19 cellular contexts compared by ENCODE assay signal in the genomic region with DNA sequence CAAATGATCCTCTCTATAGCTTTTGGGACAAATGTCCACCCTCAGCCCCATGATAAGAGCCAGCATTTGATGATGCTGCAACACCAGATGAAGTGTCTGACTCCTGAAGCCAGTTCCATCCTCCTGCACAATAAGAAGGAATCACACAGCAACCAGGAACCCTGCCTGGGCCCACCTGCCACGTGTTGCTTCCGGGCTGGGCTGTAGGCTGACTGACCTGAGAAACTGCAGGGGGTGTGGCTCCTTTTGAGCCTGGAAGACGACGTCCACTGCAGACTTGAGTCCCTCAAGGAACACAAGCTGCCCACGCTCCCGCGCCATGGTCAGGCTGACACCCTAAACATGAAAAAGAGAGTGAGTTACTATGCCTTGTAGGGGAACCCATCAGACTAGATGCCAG. TPM values are rescaled to one million over a fixed set of nuclear protein-coding genes. Genes with fewer than 3 reads are reported as not detected.
A peak's percentile ranks its signal among the peaks of the same experiment; 100 is the strongest.
DNase-seq lines count a peak whose midpoint lies in the region; ATAC-seq and TF ChIP-seq lines count a peak whose summit lies in the region.
"Had no signal": no experiment of that assay in that cellular context is flagged by ENCODE, and none has a peak within 500 bp of the region (broad histone marks: within the 10 kb centered on the region; RNA-seq: fewer than 3 reads in every experiment).

No MANE protein-coding gene starts in this region.

- intact Hi-C loops in spleen (cut with DNase I; ENCODE audit: low total_unique reads): no loop called here

- H3K27me3 ChIP-seq in GM23338 (ENCODE audit: insufficient read depth) (no peaks in the 10 kb centered on the region), spleen (replicated peaks in 1 of 7) (no peaks in the 10 kb centered on the region)
- H3K27me3 ChIP-seq: BLaER1 had no signal

- peaks cover 5% of the 10 kb centered on the region for H3K27me3 Mint-ChIP-seq in GM23338 (ENCODE audit: insufficient read depth, low read depth, poor library complexity)
- H3K27me3 Mint-ChIP-seq in WTC11 (ENCODE audit: low read depth): no peaks in the 10 kb centered on the region
- H3K27me3 Mint-ChIP-seq in endothelial cell (ENCODE audit: unreplicated experiment): peaks cover 1% of the 10 kb centered on the region
- no peaks in the 10 kb centered on the region for H3K27me3 Mint-ChIP-seq in stimulated activated naive CD8-positive, alpha-beta T cell treated with anti-CD3 and anti-CD28 coated beads, Interleukin-15, amount 100 ng/mL, for 72 hours
- H3K27me3 Mint-ChIP-seq: B cell; CD4-positive, CD25-positive, alpha-beta regulatory T cell; CD8-positive, alpha-beta memory T cell had no signal

- H3K27ac Mint-ChIP-seq in GM23338: peak overlapping the region; percentile 77
- H3K27ac Mint-ChIP-seq in WTC11: peak overlapping the region; percentile 42; the same call in 1 of the 2 replicates
- H3K27ac Mint-ChIP-seq in endothelial cell (ENCODE audit: unreplicated experiment): peak overlapping the region; percentile 48
- no peak overlapping the region for H3K27ac Mint-ChIP-seq in stimulated activated naive CD8-positive, alpha-beta T cell treated with anti-CD3 and anti-CD28 coated beads, Interleukin-15, amount 100 ng/mL, for 72 hours
- H3K27ac Mint-ChIP-seq: B cell; CD4-positive, CD25-positive, alpha-beta regulatory T cell had no signal

- H3K4me3 ChIP-seq in GM23338 (no peak overlapping the region), spleen (no peak overlapping the region)
- H3K4me3 ChIP-seq: BLaER1 had no signal

- no peak overlapping the region for H2AFZ ChIP-seq in GM23338

- DNase-seq in GM23338 (ENCODE audit: low spot score) (no peak), WTC11 (ENCODE audit: low spot score) (no peak), endothelial cell (ENCODE audit: low spot score) (no peak), spleen (peak; percentile 11), NCI-H446 treated with DMSO at 0.1 percent for 48 hours (lab: John Stamatoyannopoulos, UW) (no peak)
- DNase-seq in stimulated activated naive CD8-positive, alpha-beta T cell treated with anti-CD3 and anti-CD28 coated beads, Interleukin-15, amount 100 ng/mL, for 72 hours: no peak
- no peak for DNase-seq in activated naive CD4-positive, alpha-beta T cell treated with anti-CD3 and anti-CD28 coated beads, Interleukin-2, amount 50 U/mL, for 16 hours
- DNase-seq: CD4-positive, CD25-positive, alpha-beta regulatory T cell; CD8-positive, alpha-beta memory T cell; DMS 273 treated with DMSO at 0.1 percent for 48 hours; DMS79; EL; GDM1; GOT3; HCEC 1CT had no signal

- peaks cover 13% of the 10 kb centered on the region; the same call in 1 of the 2 replicates for H3K79me2 ChIP-seq in GM23338 (replicated peaks; ENCODE audit: insufficient read depth)

- H3K36me3 Mint-ChIP-seq in GM23338 (ENCODE audit: low read depth) (peaks cover 73% of the 10 kb centered on the region), WTC11 (peaks cover 66% of the 10 kb centered on the region), endothelial cell (ENCODE audit: low read depth, unreplicated experiment) (peaks cover 21% of the 10 kb centered on the region)

- H3K4me1 Mint-ChIP-seq in GM23338 (peaks cover 20% of the 10 kb centered on the region), WTC11 (peaks cover 22% of the 10 kb centered on the region), endothelial cell (ENCODE audit: unreplicated experiment) (peaks cover 33% of the 10 kb centered on the region)
- H3K4me1 Mint-ChIP-seq in stimulated activated naive CD8-positive, alpha-beta T cell treated with anti-CD3 and anti-CD28 coated beads, Interleukin-15, amount 100 ng/mL, for 72 hours: no peaks in the 10 kb centered on the region
- H3K4me1 Mint-ChIP-seq: B cell had no signal

- no peaks in the 10 kb centered on the region for H4K20me1 ChIP-seq in GM23338 (replicated peaks; ENCODE audit: insufficient read depth)
- H4K20me1 ChIP-seq: BLaER1 had no signal

- H3K36me3 ChIP-seq in GM23338 (ENCODE audit: insufficient read depth): peaks cover 27% of the 10 kb centered on the region
- H3K36me3 ChIP-seq in spleen: peaks cover 0 to 99% (median 65%) of the 10 kb centered on the region in 6 donors

- TF ChIP-seq CTCF in GM23338 (conservative IDR thresholded peaks at IDR 0.05; ENCODE audit: low read depth in 2 of 2) (no peak), WTC11 (IDR thresholded peaks at IDR 0.05) (no peak), endothelial cell (IDR thresholded peaks at IDR 0.05; ENCODE audit: unreplicated experiment) (no peak), spleen (IDR thresholded peaks at IDR 0.05 in 8 of 11, conservative IDR thresholded peaks at IDR 0.05 in 3 of 11) (no peak)

- POLR2A ChIA-PET in WTC11 (lab: Charles Lee): interaction anchor here (0.6 kb wide), 1 partner anchor 22 kb away, joined by 4 read pairs; no protein-coding TSS in a partner anchor

- TF ChIP-seq POLR2A in spleen (IDR thresholded peaks at IDR 0.05): no peak

- no peaks in the 10 kb centered on the region for H3K9me3 Mint-ChIP-seq in GM23338
- H3K9me3 Mint-ChIP-seq in WTC11: peaks cover 6% of the 10 kb centered on the region; the same call in 1 of the 2 replicates
- no peaks in the 10 kb centered on the region for H3K9me3 Mint-ChIP-seq in endothelial cell (ENCODE audit: unreplicated experiment)
- no peaks in the 10 kb centered on the region for H3K9me3 Mint-ChIP-seq in stimulated activated naive CD8-positive, alpha-beta T cell treated with anti-CD3 and anti-CD28 coated beads, Interleukin-15, amount 100 ng/mL, for 72 hours
- H3K9me3 Mint-ChIP-seq: CD4-positive, CD25-positive, alpha-beta regulatory T cell; CD8-positive, alpha-beta memory T cell had no signal

- no peaks in the 10 kb centered on the region for H3K9me3 ChIP-seq in spleen
- H3K9me3 ChIP-seq: BLaER1 had no signal

- no peaks in the 10 kb centered on the region for H3K9me2 ChIP-seq in GM23338 (ENCODE audit: insufficient read depth)

- WGBS in spleen, 5 donors: 90 to 95% (median 92%) methylated on average over 7 of the region's 7 CpGs

- CTCF ChIA-PET in WTC11 (lab: Charles Lee): no interaction called here

- H3K4me2 ChIP-seq in GM23338: no peak overlapping the region
- H3K4me2 ChIP-seq: BLaER1 had no signal

- ATAC-seq in GM23338: no peak
- ATAC-seq in WTC11: no peak
- no peak for ATAC-seq in stimulated activated naive CD8-positive, alpha-beta T cell treated with anti-CD3 and anti-CD28 coated beads, Interleukin-15, amount 100 ng/mL, for 72 hours

- H3F3A ChIP-seq in GM23338 (replicated peaks; ENCODE audit: low read depth): 0 out of 2 replicates have a peak, but pooled peaks cover 9% of the 10 kb centered on the region

- H3K4me1 ChIP-seq in GM23338 (ENCODE audit: insufficient read depth) (peaks cover 19% of the 10 kb centered on the region), spleen (no peaks in the 10 kb centered on the region)
- H3K4me1 ChIP-seq: BLaER1 had no signal

- H3K27ac ChIP-seq in GM23338 (ENCODE audit: low read depth): no peak overlapping the region
- no peak overlapping the region for H3K27ac ChIP-seq in spleen
- H3K27ac ChIP-seq: 22Rv1, BLaER1, C4-2B had no signal

- no peak overlapping the region for H3K4me3 Mint-ChIP-seq in GM23338
- no peak overlapping the region for H3K4me3 Mint-ChIP-seq in WTC11
- H3K4me3 Mint-ChIP-seq in endothelial cell (ENCODE audit: unreplicated experiment): no peak overlapping the region
- no peak overlapping the region for H3K4me3 Mint-ChIP-seq in stimulated activated naive CD8-positive, alpha-beta T cell treated with anti-CD3 and anti-CD28 coated beads, Interleukin-15, amount 100 ng/mL, for 72 hours
- H3K4me3 Mint-ChIP-seq: B cell; CD4-positive, CD25-positive, alpha-beta regulatory T cell; CD8-positive, alpha-beta memory T cell had no signal

TF ChIP-seq in GM23338, 12 proteins besides CTCF, POLR2A, EP300 and RAD21 (continues in another document):
- TF ChIP-seq JUNB (IDR thresholded peaks at IDR 0.05; ENCODE audit: unreplicated experiment) (no peak), CREB1 (CRISPR knock-in tag; IDR thresholded peaks at IDR 0.05; ENCODE audit: low read depth) (no peak), EZH2 (IDR thresholded peaks at IDR 0.05; ENCODE audit: low read depth, unreplicated experiment) (no peak)

TF ChIP-seq in WTC11, 78 proteins besides CTCF, POLR2A, EP300 and RAD21 (continues in another document):
- no peak for TF ChIP-seq TCF7 (CRISPR knock-in tag; IDR thresholded peaks at IDR 0.05; ENCODE audit: low read depth)
- TF ChIP-seq, protein P1, sequence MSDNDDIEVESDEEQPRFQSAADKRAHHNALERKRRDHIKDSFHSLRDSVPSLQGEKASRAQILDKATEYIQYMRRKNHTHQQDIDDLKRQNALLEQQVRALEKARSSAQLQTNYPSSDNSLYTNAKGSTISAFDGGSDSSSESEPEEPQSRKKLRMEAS (CRISPR knock-in tag; IDR thresholded peaks at IDR 0.05): no peak
- TF ChIP-seq, protein P2, sequence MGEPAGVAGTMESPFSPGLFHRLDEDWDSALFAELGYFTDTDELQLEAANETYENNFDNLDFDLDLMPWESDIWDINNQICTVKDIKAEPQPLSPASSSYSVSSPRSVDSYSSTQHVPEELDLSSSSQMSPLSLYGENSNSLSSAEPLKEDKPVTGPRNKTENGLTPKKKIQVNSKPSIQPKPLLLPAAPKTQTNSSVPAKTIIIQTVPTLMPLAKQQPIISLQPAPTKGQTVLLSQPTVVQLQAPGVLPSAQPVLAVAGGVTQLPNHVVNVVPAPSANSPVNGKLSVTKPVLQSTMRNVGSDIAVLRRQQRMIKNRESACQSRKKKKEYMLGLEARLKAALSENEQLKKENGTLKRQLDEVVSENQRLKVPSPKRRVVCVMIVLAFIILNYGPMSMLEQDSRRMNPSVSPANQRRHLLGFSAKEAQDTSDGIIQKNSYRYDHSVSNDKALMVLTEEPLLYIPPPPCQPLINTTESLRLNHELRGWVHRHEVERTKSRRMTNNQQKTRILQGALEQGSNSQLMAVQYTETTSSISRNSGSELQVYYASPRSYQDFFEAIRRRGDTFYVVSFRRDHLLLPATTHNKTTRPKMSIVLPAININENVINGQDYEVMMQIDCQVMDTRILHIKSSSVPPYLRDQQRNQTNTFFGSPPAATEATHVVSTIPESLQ (CRISPR knock-in tag; IDR thresholded peaks at IDR 0.05): no peak

RNA-seq across cellular contexts. Expression of a gene that starts 9.4 kb away (rescaled TPM):
- total RNA-seq in GM23338 (2014; rRNA removed; shearing (Covaris generic)): 33.7 and 40.5 TPM in 2 replicates
- polyA plus RNA-seq in GM23338 (2016; fragmentation: Nextera tagmentation; extraction: Ambion mirVana): 41.6 and 42.8 TPM in 2 replicates
- 62.0 to 67.6 TPM (median 65.4 TPM) in 3 replicates for total RNA-seq in WTC11 (2021)
- total RNA-seq in endothelial cell (ENCODE audit: unreplicated experiment): 49.5 TPM
- 10 to 100 TPM; 16.6 to 31.9 (median 24.2) TPM for total RNA-seq in spleen
- polyA plus RNA-seq in spleen: 10 to 100 TPM; 24.8 to 35.6 (median 30.4) TPM

RNA-seq across cellular contexts. Expression of a gene that starts 28.4 kb away (rescaled TPM):
- 122 and 141 TPM in 2 replicates for total RNA-seq in GM23338 (2014; rRNA removed; shearing (Covaris generic))
- polyA plus RNA-seq in GM23338 (2016; fragmentation: Nextera tagmentation; extraction: Ambion mirVana) (30.7 and 35.5 TPM in 2 replicates), spleen (10 to 100 TPM; 17.8 to 45.1 (median 29.4) TPM)
- total RNA-seq in WTC11 (2021) (115 to 117 TPM (median 117 TPM) in 3 replicates), endothelial cell (ENCODE audit: unreplicated experiment) (88.6 TPM), spleen (100 to 1,000 TPM in 3 of 7 donors, 10 to 100 TPM in 4; 70.9 to 116 (median 97.8) TPM)

Comparison
In these comparisons a context has a peak if more than half of its experiments do, and no peak if none do; other contexts are left out.
1. H3K27ac Mint-ChIP-seq: peak in GM23338 (single experiment), WTC11 (single experiment) and endothelial cell (single experiment); none in stimulated activated naive CD8-positive, alpha-beta T cell treated with anti-CD3 and anti-CD28 coated beads, Interleukin-15, amount 100 ng/mL, for 72 hours (0 of 2).